In the genomic region with DNA sequence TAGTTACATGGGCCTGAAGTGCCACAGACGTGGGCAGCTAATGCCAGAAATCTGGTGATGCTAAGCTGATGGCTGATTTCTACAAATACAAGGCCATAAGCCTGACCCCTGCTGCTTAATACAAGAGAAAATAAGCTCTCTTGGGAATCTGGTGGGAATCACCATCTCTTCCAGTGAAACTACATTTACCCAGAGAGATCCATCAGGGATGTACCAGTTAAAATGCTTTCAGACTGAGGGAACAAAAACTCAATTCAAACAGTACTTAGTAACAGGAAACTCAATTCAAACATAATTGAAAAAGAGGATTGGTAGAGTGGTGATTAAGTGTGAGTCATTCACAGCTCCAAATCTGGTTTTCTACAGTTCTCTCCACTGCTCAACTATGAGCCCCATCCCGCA, we compare ENCODE assay signal across 1 cellular context.
TF ChIP-seq lines count a peak whose summit lies in the region.

No MANE protein-coding gene starts in this region.

TF ChIP-seq in GM12878, 131 proteins besides CTCF, POLR2A, EP300 and RAD21 (continued from another document):
- TF ChIP-seq, protein P1, sequence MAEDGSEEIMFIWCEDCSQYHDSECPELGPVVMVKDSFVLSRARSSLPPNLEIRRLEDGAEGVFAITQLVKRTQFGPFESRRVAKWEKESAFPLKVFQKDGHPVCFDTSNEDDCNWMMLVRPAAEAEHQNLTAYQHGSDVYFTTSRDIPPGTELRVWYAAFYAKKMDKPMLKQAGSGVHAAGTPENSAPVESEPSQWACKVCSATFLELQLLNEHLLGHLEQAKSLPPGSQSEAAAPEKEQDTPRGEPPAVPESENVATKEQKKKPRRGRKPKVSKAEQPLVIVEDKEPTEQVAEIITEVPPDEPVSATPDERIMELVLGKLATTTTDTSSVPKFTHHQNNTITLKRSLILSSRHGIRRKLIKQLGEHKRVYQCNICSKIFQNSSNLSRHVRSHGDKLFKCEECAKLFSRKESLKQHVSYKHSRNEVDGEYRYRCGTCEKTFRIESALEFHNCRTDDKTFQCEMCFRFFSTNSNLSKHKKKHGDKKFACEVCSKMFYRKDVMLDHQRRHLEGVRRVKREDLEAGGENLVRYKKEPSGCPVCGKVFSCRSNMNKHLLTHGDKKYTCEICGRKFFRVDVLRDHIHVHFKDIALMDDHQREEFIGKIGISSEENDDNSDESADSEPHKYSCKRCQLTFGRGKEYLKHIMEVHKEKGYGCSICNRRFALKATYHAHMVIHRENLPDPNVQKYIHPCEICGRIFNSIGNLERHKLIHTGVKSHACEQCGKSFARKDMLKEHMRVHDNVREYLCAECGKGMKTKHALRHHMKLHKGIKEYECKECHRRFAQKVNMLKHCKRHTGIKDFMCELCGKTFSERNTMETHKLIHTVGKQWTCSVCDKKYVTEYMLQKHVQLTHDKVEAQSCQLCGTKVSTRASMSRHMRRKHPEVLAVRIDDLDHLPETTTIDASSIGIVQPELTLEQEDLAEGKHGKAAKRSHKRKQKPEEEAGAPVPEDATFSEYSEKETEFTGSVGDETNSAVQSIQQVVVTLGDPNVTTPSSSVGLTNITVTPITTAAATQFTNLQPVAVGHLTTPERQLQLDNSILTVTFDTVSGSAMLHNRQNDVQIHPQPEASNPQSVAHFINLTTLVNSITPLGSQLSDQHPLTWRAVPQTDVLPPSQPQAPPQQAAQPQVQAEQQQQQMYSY (CRISPR knock-in tag; IDR thresholded peaks at IDR 0.05): no peak
- no peak for TF ChIP-seq SUPT20H (IDR thresholded peaks at IDR 0.05; ENCODE audit: borderline replicate concordance, control insufficient read depth, low read depth, low read length)
- TF ChIP-seq, protein P2, sequence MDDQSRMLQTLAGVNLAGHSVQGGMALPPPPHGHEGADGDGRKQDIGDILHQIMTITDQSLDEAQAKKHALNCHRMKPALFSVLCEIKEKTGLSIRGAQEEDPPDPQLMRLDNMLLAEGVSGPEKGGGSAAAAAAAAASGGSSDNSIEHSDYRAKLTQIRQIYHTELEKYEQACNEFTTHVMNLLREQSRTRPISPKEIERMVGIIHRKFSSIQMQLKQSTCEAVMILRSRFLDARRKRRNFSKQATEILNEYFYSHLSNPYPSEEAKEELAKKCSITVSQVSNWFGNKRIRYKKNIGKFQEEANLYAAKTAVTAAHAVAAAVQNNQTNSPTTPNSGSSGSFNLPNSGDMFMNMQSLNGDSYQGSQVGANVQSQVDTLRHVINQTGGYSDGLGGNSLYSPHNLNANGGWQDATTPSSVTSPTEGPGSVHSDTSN (IDR thresholded peaks at IDR 0.05; ENCODE audit: insufficient replicate concordance, low read depth, low read length): no peak
- no peak for TF ChIP-seq MEF2A (IDR thresholded peaks at IDR 0.05; ENCODE audit: insufficient read depth, low read depth, low read length)
- TF ChIP-seq STAT3 (IDR thresholded peaks at IDR 0.05; ENCODE audit: low read depth, low read length): no peak
- no peak for TF ChIP-seq BHLHE40 (IDR thresholded peaks at IDR 0.05; ENCODE audit: borderline replicate concordance in 1 of 2, low read depth in 2 of 2, low read length in 1 of 2)
- TF ChIP-seq ZSCAN29 (IDR thresholded peaks at IDR 0.05): no peak
- TF ChIP-seq, protein P3, sequence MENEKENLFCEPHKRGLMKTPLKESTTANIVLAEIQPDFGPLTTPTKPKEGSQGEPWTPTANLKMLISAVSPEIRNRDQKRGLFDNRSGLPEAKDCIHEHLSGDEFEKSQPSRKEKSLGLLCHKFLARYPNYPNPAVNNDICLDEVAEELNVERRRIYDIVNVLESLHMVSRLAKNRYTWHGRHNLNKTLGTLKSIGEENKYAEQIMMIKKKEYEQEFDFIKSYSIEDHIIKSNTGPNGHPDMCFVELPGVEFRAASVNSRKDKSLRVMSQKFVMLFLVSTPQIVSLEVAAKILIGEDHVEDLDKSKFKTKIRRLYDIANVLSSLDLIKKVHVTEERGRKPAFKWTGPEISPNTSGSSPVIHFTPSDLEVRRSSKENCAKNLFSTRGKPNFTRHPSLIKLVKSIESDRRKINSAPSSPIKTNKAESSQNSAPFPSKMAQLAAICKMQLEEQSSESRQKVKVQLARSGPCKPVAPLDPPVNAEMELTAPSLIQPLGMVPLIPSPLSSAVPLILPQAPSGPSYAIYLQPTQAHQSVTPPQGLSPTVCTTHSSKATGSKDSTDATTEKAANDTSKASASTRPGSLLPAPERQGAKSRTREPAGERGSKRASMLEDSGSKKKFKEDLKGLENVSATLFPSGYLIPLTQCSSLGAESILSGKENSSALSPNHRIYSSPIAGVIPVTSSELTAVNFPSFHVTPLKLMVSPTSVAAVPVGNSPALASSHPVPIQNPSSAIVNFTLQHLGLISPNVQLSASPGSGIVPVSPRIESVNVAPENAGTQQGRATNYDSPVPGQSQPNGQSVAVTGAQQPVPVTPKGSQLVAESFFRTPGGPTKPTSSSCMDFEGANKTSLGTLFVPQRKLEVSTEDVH (IDR thresholded peaks at IDR 0.05; ENCODE audit: low read depth, partially characterized antibody): no peak
- TF ChIP-seq CREB1 (IDR thresholded peaks at IDR 0.05; ENCODE audit: low read depth): no peak
- TF ChIP-seq, protein P4, sequence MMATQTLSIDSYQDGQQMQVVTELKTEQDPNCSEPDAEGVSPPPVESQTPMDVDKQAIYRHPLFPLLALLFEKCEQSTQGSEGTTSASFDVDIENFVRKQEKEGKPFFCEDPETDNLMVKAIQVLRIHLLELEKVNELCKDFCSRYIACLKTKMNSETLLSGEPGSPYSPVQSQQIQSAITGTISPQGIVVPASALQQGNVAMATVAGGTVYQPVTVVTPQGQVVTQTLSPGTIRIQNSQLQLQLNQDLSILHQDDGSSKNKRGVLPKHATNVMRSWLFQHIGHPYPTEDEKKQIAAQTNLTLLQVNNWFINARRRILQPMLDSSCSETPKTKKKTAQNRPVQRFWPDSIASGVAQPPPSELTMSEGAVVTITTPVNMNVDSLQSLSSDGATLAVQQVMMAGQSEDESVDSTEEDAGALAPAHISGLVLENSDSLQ (IDR thresholded peaks at IDR 0.05): no peak
- TF ChIP-seq, protein P5, sequence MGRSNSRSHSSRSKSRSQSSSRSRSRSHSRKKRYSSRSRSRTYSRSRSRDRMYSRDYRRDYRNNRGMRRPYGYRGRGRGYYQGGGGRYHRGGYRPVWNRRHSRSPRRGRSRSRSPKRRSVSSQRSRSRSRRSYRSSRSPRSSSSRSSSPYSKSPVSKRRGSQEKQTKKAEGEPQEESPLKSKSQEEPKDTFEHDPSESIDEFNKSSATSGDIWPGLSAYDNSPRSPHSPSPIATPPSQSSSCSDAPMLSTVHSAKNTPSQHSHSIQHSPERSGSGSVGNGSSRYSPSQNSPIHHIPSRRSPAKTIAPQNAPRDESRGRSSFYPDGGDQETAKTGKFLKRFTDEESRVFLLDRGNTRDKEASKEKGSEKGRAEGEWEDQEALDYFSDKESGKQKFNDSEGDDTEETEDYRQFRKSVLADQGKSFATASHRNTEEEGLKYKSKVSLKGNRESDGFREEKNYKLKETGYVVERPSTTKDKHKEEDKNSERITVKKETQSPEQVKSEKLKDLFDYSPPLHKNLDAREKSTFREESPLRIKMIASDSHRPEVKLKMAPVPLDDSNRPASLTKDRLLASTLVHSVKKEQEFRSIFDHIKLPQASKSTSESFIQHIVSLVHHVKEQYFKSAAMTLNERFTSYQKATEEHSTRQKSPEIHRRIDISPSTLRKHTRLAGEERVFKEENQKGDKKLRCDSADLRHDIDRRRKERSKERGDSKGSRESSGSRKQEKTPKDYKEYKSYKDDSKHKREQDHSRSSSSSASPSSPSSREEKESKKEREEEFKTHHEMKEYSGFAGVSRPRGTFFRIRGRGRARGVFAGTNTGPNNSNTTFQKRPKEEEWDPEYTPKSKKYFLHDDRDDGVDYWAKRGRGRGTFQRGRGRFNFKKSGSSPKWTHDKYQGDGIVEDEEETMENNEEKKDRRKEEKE (IDR thresholded peaks at IDR 0.05): no peak
- no peak for TF ChIP-seq POLR2AphosphoS2 (IDR thresholded peaks at IDR 0.05; ENCODE audit: low read depth, low read length)
- no peak for TF ChIP-seq GABPA (IDR thresholded peaks at IDR 0.05; ENCODE audit: low read depth)
- no peak for TF ChIP-seq FOXM1 (IDR thresholded peaks at IDR 0.05; ENCODE audit: low read depth, low read length)
- no peak for TF ChIP-seq RUNX3 (IDR thresholded peaks at IDR 0.05; ENCODE audit: low read length)
